ENCODE assay signal across 13 cellular contexts in genomic region chr4:139171878-139172691, GRCh38. TPM values are rescaled to one million over a fixed set of nuclear protein-coding genes. Genes with fewer than 3 reads are reported as not detected.
DNase-seq lines count a peak whose midpoint lies in the region; ATAC-seq, FAIRE-seq and TF ChIP-seq lines count a peak whose summit lies in the region.
"Had no signal": no experiment of that assay in that cellular context is flagged by ENCODE, and none has a peak within 500 bp of the region (broad histone marks: within the 10 kb centered on the region; RNA-seq: fewer than 3 reads in every experiment).

No MANE protein-coding gene starts in this region.

- H3K36me3 ChIP-seq in astrocyte (ENCODE audit: insufficient read depth, low read length), result no peaks in the 10 kb centered on the region
- H3K36me3 ChIP-seq: spleen, upper lobe of right lung had no signal

- peaks cover 1% of the 10 kb centered on the region for H3K4me1 Mint-ChIP-seq in astrocyte (ENCODE audit: low read depth, unreplicated experiment)

- H3K36me3 Mint-ChIP-seq in astrocyte (ENCODE audit: low read depth, unreplicated experiment), result no peaks in the 10 kb centered on the region

- no peak overlapping the region for H3K27ac ChIP-seq in astrocyte (ENCODE audit: low read depth, low read length)
- H3K27ac ChIP-seq: body of pancreas, spleen, upper lobe of right lung, VCaP had no signal

- no peaks in the 10 kb centered on the region for H3K4me1 ChIP-seq in astrocyte (ENCODE audit: insufficient read depth, low read length)

- H3K9ac ChIP-seq in astrocyte (ENCODE audit: low read length), result no peak overlapping the region

- peak overlapping the region; percentile 77 for H3K27ac Mint-ChIP-seq in astrocyte (ENCODE audit: unreplicated experiment)

- H3K4me2 ChIP-seq in astrocyte (ENCODE audit: low read length), result peak overlapping the region; percentile 39

- no peaks in the 10 kb centered on the region for H3K9me3 ChIP-seq in astrocyte (ENCODE audit: insufficient read depth, low read depth, low read length)
- H3K9me3 ChIP-seq: body of pancreas, spleen, upper lobe of right lung had no signal

- no peak overlapping the region for H3K4me3 Mint-ChIP-seq in astrocyte (ENCODE audit: unreplicated experiment)

- no peak for TF ChIP-seq CTCF in astrocyte (IDR thresholded peaks at IDR 0.05; ENCODE audit: insufficient read depth, low read depth, low read length)
- TF ChIP-seq CTCF in omental fat pad (IDR thresholded peaks at IDR 0.05), result no peak

- FAIRE-seq in astrocyte (lab: Jason Lieb, UNC), result peak; percentile 55

- ATAC-seq in omental fat pad (ENCODE audit: low FRiP score) (peak; percentile 28), HG02642 (IDR thresholded peaks at IDR 0.05; ENCODE audit: poor library complexity, unreplicated experiment) (no peak)
- ATAC-seq: body of pancreas, upper lobe of right lung had no signal

- no peaks in the 10 kb centered on the region for H3K27me3 ChIP-seq in astrocyte (ENCODE audit: insufficient read depth, low read length)
- H3K27me3 ChIP-seq: body of pancreas, spleen, upper lobe of right lung had no signal

- H2AFZ ChIP-seq in astrocyte (ENCODE audit: low read depth, low read length), result no peak overlapping the region

- H3K79me2 ChIP-seq in astrocyte (ENCODE audit: insufficient read depth, low read length), result peaks cover 27% of the 10 kb centered on the region

- peak; percentile 4 to 54 for DNase-seq in NCI-H2081 (lab: John Stamatoyannopoulos, UW)
- DNase-seq in NCI-H2081 treated with DMSO at 0.1 percent for 48 hours (lab: John Stamatoyannopoulos, UW), result no peak
- DNase-seq in M059J (ENCODE audit: low read depth), result peak; percentile 71
- peak; percentile 46 for DNase-seq in astrocyte (ENCODE audit: low read depth)
- DNase-seq in omental fat pad (ENCODE audit: low spot score), result no peak
- no peak for DNase-seq in cerebellar cortex (ENCODE audit: low spot score)
- DNase-seq in NCI-H146 treated with DMSO at 0.1 percent for 48 hours (lab: John Stamatoyannopoulos, UW; ENCODE audit: unreplicated experiment), result no peak
- DNase-seq: body of pancreas, Karpas-422, spleen, upper lobe of right lung had no signal

- H3K27me3 Mint-ChIP-seq in astrocyte (ENCODE audit: low read depth, unreplicated experiment), result no peaks in the 10 kb centered on the region

- no peak overlapping the region for H3K4me3 ChIP-seq in astrocyte (ENCODE audit: insufficient read depth, low read depth, low read length)
- H3K4me3 ChIP-seq: body of pancreas, spleen, upper lobe of right lung had no signal

- H4K20me1 ChIP-seq in astrocyte (ENCODE audit: insufficient read depth, low read length), result peaks cover 12% of the 10 kb centered on the region

- no peaks in the 10 kb centered on the region for H3K9me3 Mint-ChIP-seq in astrocyte (ENCODE audit: unreplicated experiment)

RNA-seq across cellular contexts. Expression of gene ELF2, which starts 4.9 kb away (rescaled TPM):
- total RNA-seq in M059J (2014; rRNA removed; shearing (Covaris generic)), result 21.5 and 22.3 TPM in 2 replicates
- total RNA-seq in astrocyte (23.6 and 25.1 TPM in 2 replicates), omental fat pad (10 to 100 TPM; 39.0 to 89.5 (median 48.7) TPM)

Comparison
In these comparisons a context has a peak if more than half of its experiments do, and no peak if none do; other contexts are left out.
1. DNase-seq: peak in NCI-H2081 (2 of 2), M059J (single experiment) and astrocyte (single experiment); none in NCI-H2081 treated with DMSO at 0.1 percent for 48 hours (single experiment), omental fat pad (single experiment), cerebellar cortex (single experiment) and NCI-H146 treated with DMSO at 0.1 percent for 48 hours (single experiment).